ENCODE assay signal across 1 cellular context in genomic region chr11:83119216-83119615, GRCh38.
TF ChIP-seq lines count a peak whose summit lies in the region.

No MANE protein-coding gene starts in this region.

TF ChIP-seq in GM12878, 131 proteins besides CTCF, POLR2A, EP300 and RAD21:
- TF ChIP-seq BACH1 (IDR thresholded peaks at IDR 0.05; ENCODE audit: borderline replicate concordance) (no peak), ZNF592 (IDR thresholded peaks at IDR 0.05) (no peak), SMC3 (IDR thresholded peaks at IDR 0.05; ENCODE audit: borderline replicate concordance, low read length) (no peak), TBL1XR1 (IDR thresholded peaks at IDR 0.05; ENCODE audit: low read depth, low read length) (no peak)
- TF ChIP-seq, protein P1, sequence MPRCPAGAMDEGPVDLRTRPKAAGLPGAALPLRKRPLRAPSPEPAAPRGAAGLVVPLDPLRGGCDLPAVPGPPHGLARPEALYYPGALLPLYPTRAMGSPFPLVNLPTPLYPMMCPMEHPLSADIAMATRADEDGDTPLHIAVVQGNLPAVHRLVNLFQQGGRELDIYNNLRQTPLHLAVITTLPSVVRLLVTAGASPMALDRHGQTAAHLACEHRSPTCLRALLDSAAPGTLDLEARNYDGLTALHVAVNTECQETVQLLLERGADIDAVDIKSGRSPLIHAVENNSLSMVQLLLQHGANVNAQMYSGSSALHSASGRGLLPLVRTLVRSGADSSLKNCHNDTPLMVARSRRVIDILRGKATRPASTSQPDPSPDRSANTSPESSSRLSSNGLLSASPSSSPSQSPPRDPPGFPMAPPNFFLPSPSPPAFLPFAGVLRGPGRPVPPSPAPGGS (IDR thresholded peaks at IDR 0.05; ENCODE audit: borderline replicate concordance, insufficient read depth, low read depth, low read length, poor library complexity, severe bottlenecking): peak; percentile 46
